ENCODE assay signal across 8 cellular contexts in the genomic region with DNA sequence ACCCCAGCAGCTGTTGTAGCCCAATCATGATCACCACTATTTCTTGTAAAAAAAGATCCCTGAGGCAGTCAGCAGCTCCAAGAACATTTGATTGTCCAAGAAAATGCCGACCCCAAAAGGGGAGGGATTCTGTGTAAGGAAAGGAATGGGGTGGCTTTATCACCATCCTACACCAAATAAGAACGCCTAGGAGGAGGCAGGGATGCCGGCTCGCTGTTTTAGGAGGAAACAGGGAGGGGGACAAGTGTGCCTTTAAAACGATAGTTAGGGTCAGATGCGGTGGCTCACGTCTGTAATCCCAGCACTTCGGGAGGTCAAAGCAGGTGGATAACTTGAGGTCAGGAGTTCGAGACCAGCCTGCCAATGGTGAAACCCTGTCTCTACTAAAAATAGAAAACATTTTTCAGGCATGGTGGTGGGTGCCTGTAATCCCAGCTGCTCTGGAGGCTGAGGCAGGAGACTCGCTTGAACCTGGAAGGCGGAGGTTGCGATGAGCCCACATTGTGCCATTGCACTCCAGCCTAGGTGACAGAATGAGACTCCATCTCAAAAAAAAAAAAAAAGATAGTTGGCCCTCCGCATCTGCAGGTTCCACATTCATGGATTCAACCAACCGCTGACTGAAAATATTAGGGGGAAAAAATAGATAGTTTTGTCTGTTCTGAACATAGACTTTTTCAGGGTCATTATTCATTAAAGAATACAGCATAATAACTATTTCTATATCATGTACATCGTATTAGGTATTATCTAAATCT.
DNase-seq lines count a peak whose midpoint lies in the region; ATAC-seq and TF ChIP-seq lines count a peak whose summit lies in the region.

No MANE protein-coding gene starts in this region.

- peak overlapping the region; percentile 29 to 95 (median 88) for H3K27ac Mint-ChIP-seq in naive thymus-derived CD8-positive, alpha-beta T cell

- H3K27me3 Mint-ChIP-seq in naive thymus-derived CD8-positive, alpha-beta T cell, result no peaks in the 10 kb centered on the region

- H3K9me3 Mint-ChIP-seq in naive thymus-derived CD8-positive, alpha-beta T cell, result no peaks in the 10 kb centered on the region

- 85% methylated on average over 12 of the region's 15 CpGs for WGBS in HUES64
- 43 to 47% methylated on average over 15 of the region's 15 CpGs for WGBS in body of pancreas, 2 donors
- 57 to 66% methylated on average over 15 of the region's 15 CpGs for WGBS in thyroid gland, 2 donors

- H3K9me3 ChIP-seq in HUES64 (ENCODE audit: insufficient read depth, low read depth, low read length) (no peaks in the 10 kb centered on the region), body of pancreas (no peaks in the 10 kb centered on the region), thyroid gland (no peaks in the 10 kb centered on the region)

- H3K4me3 Mint-ChIP-seq in naive thymus-derived CD8-positive, alpha-beta T cell, result peak overlapping the region; percentile 75 to 98 (median 93)

- H3K4me1 ChIP-seq in HUES64 (ENCODE audit: insufficient read depth, low read length), result 0 out of 2 replicates have a peak, but pooled peaks cover 3% of the 10 kb centered on the region
- peaks cover 24% of the 10 kb centered on the region for H3K4me1 ChIP-seq in body of pancreas
- peaks cover 0 to 4% of the 10 kb centered on the region in 2 donors for H3K4me1 ChIP-seq in thyroid gland

- H3K4me3 ChIP-seq in AG10803 (ENCODE audit: low read length) (peak overlapping the region; percentile 62), HUES64 (ENCODE audit: low read length) (peak overlapping the region; percentile 7; the same call in 1 of the 2 replicates), body of pancreas (no peak overlapping the region), thyroid gland (replicated peaks in 1 of 3) (no peak overlapping the region)

- POLR2A ChIA-PET in naive thymus-derived CD8-positive, alpha-beta T cell (lab: Charles Lee), result interaction anchor here (1.2 kb wide), 1 partner anchor 111 kb away, joined by 4 read pairs; no protein-coding TSS in a partner anchor

- TF ChIP-seq POLR2A in body of pancreas (IDR thresholded peaks at IDR 0.05) (no peak), thyroid gland (IDR thresholded peaks at IDR 0.05) (no peak)

- H3K36me3 Mint-ChIP-seq in naive thymus-derived CD8-positive, alpha-beta T cell, result no peaks in the 10 kb centered on the region

- no peak for TF ChIP-seq CTCF in AG10803 (conservative IDR thresholded peaks at IDR 0.05; ENCODE audit: low read length)
- TF ChIP-seq CTCF in body of pancreas (IDR thresholded peaks at IDR 0.05), result no peak
- no peak for TF ChIP-seq CTCF in thyroid gland (IDR thresholded peaks at IDR 0.05)

- no peak overlapping the region for H3K27ac ChIP-seq in HUES64 (ENCODE audit: low read depth, low read length)
- peak overlapping the region in 3 of 4 donors; percentile 49 to 80 (median 57) for H3K27ac ChIP-seq in body of pancreas
- no peak overlapping the region for H3K27ac ChIP-seq in thyroid gland

- DNase-seq in AG10803 (ENCODE audit: low read depth) (no peak), body of pancreas (peak in 1 of 4 donors; percentile 21), thyroid gland (no peak), activated T-cell treated with anti-CD3 and anti-CD28 coated beads for 4 hours (no peak), ecto neural progenitor cell (ENCODE audit: low spot score) (no peak), NCI-H82 treated with DMSO at 0.1 percent for 48 hours (lab: John Stamatoyannopoulos, UW; ENCODE audit: unreplicated experiment) (no peak)
- DNase-seq in naive thymus-derived CD8-positive, alpha-beta T cell, result peak in 1 of 10 donors; percentile 15

- no peak overlapping the region for H3K9ac ChIP-seq in HUES64 (ENCODE audit: low read depth, low read length)

- no peaks in the 10 kb centered on the region for H3K27me3 ChIP-seq in HUES64 (ENCODE audit: insufficient read depth, low read length)
- no peaks in the 10 kb centered on the region for H3K27me3 ChIP-seq in body of pancreas
- no peaks in the 10 kb centered on the region for H3K27me3 ChIP-seq in thyroid gland

- no peak for ATAC-seq in body of pancreas
- ATAC-seq in naive thymus-derived CD8-positive, alpha-beta T cell, result no peak

- H3K36me3 ChIP-seq in HUES64 (ENCODE audit: insufficient read depth, low read length), result no peaks in the 10 kb centered on the region
- H3K36me3 ChIP-seq in body of pancreas (replicated peaks in 1 of 2; ENCODE audit: insufficient read depth in 1 of 2, low read depth in 2 of 2), result no peaks in the 10 kb centered on the region
- no peaks in the 10 kb centered on the region for H3K36me3 ChIP-seq in thyroid gland

- intact Hi-C loops in body of pancreas (cut with DNase I), result loop anchor here (5.0 kb wide), 1 partner anchor 387 kb away; no protein-coding TSS in a partner anchor
- intact Hi-C loops in thyroid gland (cut with DNase I), result loop anchor here (5.0 to 10.0 kb wide), 3 partner anchors 110 to 462 kb away; no protein-coding TSS in a partner anchor

- H3K4me1 Mint-ChIP-seq in naive thymus-derived CD8-positive, alpha-beta T cell, result peaks cover 14 to 31% (median 29%) of the 10 kb centered on the region in 4 donors

Comparison
In these comparisons a context has a peak if more than half of its experiments do, and no peak if none do; other contexts are left out.
1. H3K4me3 ChIP-seq: peak in AG10803 (single experiment) and HUES64 (single experiment); none in body of pancreas (0 of 2) and thyroid gland (0 of 3).
2. H3K27ac ChIP-seq: peak in body of pancreas (3 of 4); none in HUES64 (single experiment) and thyroid gland (0 of 3).